Comparison of ENCODE assay signal across 14 cellular contexts in the genomic region with DNA sequence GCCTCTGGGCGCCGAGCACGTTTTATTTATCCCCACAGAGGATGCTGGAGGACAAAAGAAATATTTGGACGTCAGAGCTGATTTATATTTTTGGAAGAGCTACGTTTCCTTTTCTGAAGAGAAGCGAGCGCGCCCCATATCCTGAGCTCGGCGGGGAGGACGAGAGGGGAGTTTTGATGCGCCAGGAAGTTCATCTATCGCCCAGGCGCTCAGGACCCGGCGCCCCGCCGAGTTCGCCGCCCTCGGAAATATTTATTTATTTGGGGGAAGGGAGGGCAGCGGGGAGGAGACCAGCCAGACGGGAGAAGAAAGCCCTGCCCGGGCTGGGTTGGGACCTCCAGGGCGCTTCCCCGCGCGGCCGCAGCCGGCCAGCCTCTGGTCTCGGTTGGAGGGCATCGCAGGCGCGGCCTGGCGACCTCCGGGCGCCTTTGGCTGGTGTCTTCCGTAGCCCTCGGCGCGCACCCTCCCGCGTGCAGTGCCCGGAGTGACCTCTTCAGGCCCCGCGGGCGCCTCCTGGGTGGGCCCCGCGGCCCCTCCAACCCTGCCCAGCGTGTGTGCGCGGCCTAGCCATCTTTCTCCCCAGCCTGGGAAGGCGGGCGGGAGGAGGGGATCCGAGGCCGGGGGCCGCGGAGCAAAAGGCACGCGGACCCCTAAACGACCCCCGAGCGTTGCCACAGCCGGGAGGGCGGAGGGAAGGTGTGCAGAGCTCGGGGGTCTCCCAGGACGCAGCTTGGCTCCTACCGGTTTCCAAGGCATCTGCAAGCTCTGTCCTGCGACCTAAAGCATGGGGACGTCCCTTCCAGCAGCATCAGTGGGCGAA. TPM values are rescaled to one million over a fixed set of nuclear protein-coding genes. Genes with fewer than 3 reads are reported as not detected.
DNase-seq lines count a peak whose midpoint lies in the region; ATAC-seq and TF ChIP-seq lines count a peak whose summit lies in the region.
"Had no signal": no experiment of that assay in that cellular context is flagged by ENCODE, and none has a peak within 500 bp of the region (broad histone marks: within the 10 kb centered on the region; RNA-seq: fewer than 3 reads in every experiment).

No MANE protein-coding gene starts in this region.

- peak; percentile 28 for DNase-seq in endothelial cell (ENCODE audit: low spot score)
- DNase-seq in mesenteric fat pad (ENCODE audit: low spot score), result peak; percentile 85
- DNase-seq in transverse colon, result no peak
- no peak for DNase-seq in AML-193 (lab: John Stamatoyannopoulos, UW)
- no peak for DNase-seq in central memory CD4-positive, alpha-beta T cell
- DNase-seq: CD4-positive, CD25-positive, alpha-beta regulatory T cell; hypothalamus; SK-N-SH had no signal

- H3K27me3 Mint-ChIP-seq in IgD-negative memory B cell, result peaks cover 76% of the 10 kb centered on the region
- peaks cover 45% of the 10 kb centered on the region for H3K27me3 Mint-ChIP-seq in endothelial cell (ENCODE audit: unreplicated experiment)

- peak overlapping the region; percentile 82 to 88 (median 86) for H3K27ac ChIP-seq in transverse colon
- H3K27ac ChIP-seq: cardiac muscle cell had no signal

- no peak overlapping the region for H3K4me3 Mint-ChIP-seq in IgD-negative memory B cell
- no peak overlapping the region for H3K4me3 Mint-ChIP-seq in endothelial cell (ENCODE audit: unreplicated experiment)
- H3K4me3 Mint-ChIP-seq: activated naive CD8-positive, alpha-beta T cell had no signal

- intact Hi-C loops in transverse colon (cut with DNase I; ENCODE audit: low total_unique reads), result loop anchor here (5.0 kb wide), 2 partner anchors 587 to 797 kb away; no protein-coding TSS in a partner anchor

- no peak for TF ChIP-seq EP300 in transverse colon (IDR thresholded peaks at IDR 0.05; ENCODE audit: low read depth)

- H3K36me3 Mint-ChIP-seq in IgD-negative memory B cell (peaks cover 1% of the 10 kb centered on the region), endothelial cell (ENCODE audit: low read depth, unreplicated experiment) (no peaks in the 10 kb centered on the region)
- H3K36me3 Mint-ChIP-seq: activated naive CD8-positive, alpha-beta T cell; CD4-positive, CD25-positive, alpha-beta regulatory T cell had no signal

- TF ChIP-seq POLR2A in transverse colon (IDR thresholded peaks at IDR 0.05), result no peak

- ATAC-seq in GM18519 (IDR thresholded peaks at IDR 0.05; ENCODE audit: low FRiP score, unreplicated experiment), result no peak

- 18% methylated on average over 51 of the region's 71 CpGs; no CpG with 5 or more reads in 1 of the 2 donors for WGBS in transverse colon (ENCODE audit: low coverage in 1 of 2), 2 donors

- H3K9me3 Mint-ChIP-seq in IgD-negative memory B cell (peaks cover 0 to 5% (median 0%) of the 10 kb centered on the region in 3 donors), endothelial cell (ENCODE audit: unreplicated experiment) (no peaks in the 10 kb centered on the region)

- no peaks in the 10 kb centered on the region for H3K36me3 ChIP-seq in transverse colon
- H3K36me3 ChIP-seq: cardiac muscle cell had no signal

- peaks cover 99% of the 10 kb centered on the region for H3K27me3 ChIP-seq in transverse colon

- peak overlapping the region in 2 of 4 donors; percentile 20 to 34 for H3K4me3 ChIP-seq in transverse colon
- H3K4me3 ChIP-seq: cardiac muscle cell had no signal

- TF ChIP-seq CTCF in endothelial cell (IDR thresholded peaks at IDR 0.05; ENCODE audit: unreplicated experiment), result no peak
- TF ChIP-seq CTCF in transverse colon (IDR thresholded peaks at IDR 0.05), result no peak

- peaks cover 5 to 40% (median 22%) of the 10 kb centered on the region in 4 donors for H3K4me1 ChIP-seq in transverse colon

- in situ Hi-C loops in transverse colon (cut with MboI; ENCODE audit: low pct_ligation_motif_present in 1 of 4, low pct_unique_long_range_greater_than_20kb in 1 of 4, low sequenced_read_pairs in 3 of 4), result loop anchor here in 2 of 4 donors (10.0 to 25.0 kb wide), 3 partner anchors 472 to 789 kb away; no protein-coding TSS in a partner anchor

- H3K27ac Mint-ChIP-seq in IgD-negative memory B cell (peak overlapping the region in 2 of 3 donors; percentile 46 to 91), endothelial cell (ENCODE audit: unreplicated experiment) (no peak overlapping the region)
- H3K27ac Mint-ChIP-seq: activated naive CD8-positive, alpha-beta T cell; CD4-positive, CD25-positive, alpha-beta regulatory T cell had no signal

- H3K4me1 Mint-ChIP-seq in IgD-negative memory B cell (peaks cover 19 to 36% (median 23%) of the 10 kb centered on the region in 3 donors), endothelial cell (ENCODE audit: unreplicated experiment) (peaks cover 25% of the 10 kb centered on the region)

- H3K9me3 ChIP-seq in transverse colon, result no peaks in the 10 kb centered on the region
- H3K9me3 ChIP-seq: SK-N-SH had no signal

RNA-seq across cellular contexts. Expression of gene FOXF2, which starts 5.4 kb away (rescaled TPM):
- polyA plus RNA-seq in IgD-negative memory B cell, result not detected
- total RNA-seq in endothelial cell (ENCODE audit: unreplicated experiment), result not detected
- 2.7 TPM for total RNA-seq in mesenteric fat pad
- 10 to 100 TPM in 3 of 4 donors, 1 to 10 TPM in 1; 9.0 to 45.2 (median 13.5) TPM for total RNA-seq in transverse colon
- total RNA-seq: CD4-positive, CD25-positive, alpha-beta regulatory T cell; epithelial cell of proximal tubule; lung microvascular endothelial cell had no signal
- polyA plus RNA-seq: CD4-positive, CD25-positive, alpha-beta regulatory T cell; SK-N-SH had no signal

Comparison
In these comparisons a context has a peak if more than half of its experiments do, and no peak if none do; other contexts are left out.
1. DNase-seq: peak in endothelial cell (single experiment) and mesenteric fat pad (single experiment); none in transverse colon (single experiment), AML-193 (0 of 2) and central memory CD4-positive, alpha-beta T cell (single experiment).